ENCODE assay signal across 1 cellular context in the genomic region with DNA sequence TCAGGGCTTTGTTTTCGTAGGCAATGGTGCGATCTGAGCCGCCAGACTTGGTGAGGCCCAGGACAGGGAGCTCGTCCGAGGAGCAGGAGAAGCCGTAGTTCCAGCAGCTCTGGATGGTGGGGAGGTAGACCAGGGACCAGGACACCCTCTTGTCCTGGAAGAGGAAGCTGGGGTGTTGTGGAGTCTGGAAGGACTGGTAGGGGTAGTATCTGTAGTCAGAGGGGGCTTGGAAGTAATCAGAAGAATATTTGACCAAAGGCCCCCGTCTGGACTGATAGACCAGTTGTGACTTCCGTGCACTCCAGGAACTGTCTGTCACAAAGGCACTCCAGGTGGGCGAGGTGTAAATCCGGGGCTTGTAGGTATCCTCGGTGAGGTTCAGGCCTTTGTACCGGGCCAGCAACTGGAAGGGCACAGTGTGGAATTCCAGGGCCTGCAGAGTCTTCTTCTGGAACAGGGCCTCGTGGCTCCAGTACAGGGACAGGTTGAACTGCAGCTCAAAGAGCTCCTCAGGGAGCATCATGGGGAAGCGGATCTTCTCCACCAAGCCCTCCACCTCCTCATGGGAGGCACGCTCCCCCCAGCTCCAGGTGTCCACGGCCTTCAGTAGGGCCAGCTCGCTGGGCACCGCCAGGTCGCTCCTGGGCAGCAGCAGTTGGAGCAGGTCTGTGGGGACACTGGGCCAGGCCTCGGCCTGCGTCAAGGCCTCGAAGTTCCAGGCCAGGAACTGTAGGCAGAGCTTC.
TF ChIP-seq lines count a peak whose summit lies in the region.

No MANE protein-coding gene starts in this region.

TF ChIP-seq in K562, 482 proteins besides CTCF, POLR2A, EP300 and RAD21:
- no peak for TF ChIP-seq ESRRA (IDR thresholded peaks at IDR 0.05; ENCODE audit: borderline replicate concordance, low read depth)
- TF ChIP-seq SMARCC2 (IDR thresholded peaks at IDR 0.05; ENCODE audit: low read depth): no peak
- no peak for TF ChIP-seq SMARCB1 (IDR thresholded peaks at IDR 0.05; ENCODE audit: insufficient read length, low read depth)
- TF ChIP-seq ZNF766 (CRISPR knock-in tag; conservative IDR thresholded peaks at IDR 0.05): no peak
- TF ChIP-seq ZNF780A (CRISPR knock-in tag; IDR thresholded peaks at IDR 0.05): no peak
- TF ChIP-seq, protein P1, sequence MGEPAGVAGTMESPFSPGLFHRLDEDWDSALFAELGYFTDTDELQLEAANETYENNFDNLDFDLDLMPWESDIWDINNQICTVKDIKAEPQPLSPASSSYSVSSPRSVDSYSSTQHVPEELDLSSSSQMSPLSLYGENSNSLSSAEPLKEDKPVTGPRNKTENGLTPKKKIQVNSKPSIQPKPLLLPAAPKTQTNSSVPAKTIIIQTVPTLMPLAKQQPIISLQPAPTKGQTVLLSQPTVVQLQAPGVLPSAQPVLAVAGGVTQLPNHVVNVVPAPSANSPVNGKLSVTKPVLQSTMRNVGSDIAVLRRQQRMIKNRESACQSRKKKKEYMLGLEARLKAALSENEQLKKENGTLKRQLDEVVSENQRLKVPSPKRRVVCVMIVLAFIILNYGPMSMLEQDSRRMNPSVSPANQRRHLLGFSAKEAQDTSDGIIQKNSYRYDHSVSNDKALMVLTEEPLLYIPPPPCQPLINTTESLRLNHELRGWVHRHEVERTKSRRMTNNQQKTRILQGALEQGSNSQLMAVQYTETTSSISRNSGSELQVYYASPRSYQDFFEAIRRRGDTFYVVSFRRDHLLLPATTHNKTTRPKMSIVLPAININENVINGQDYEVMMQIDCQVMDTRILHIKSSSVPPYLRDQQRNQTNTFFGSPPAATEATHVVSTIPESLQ (CRISPR knock-in tag; IDR thresholded peaks at IDR 0.05): no peak
- TF ChIP-seq TCF3 (CRISPR knock-in tag; IDR thresholded peaks at IDR 0.05): no peak
- no peak for TF ChIP-seq U2AF1 (optimal IDR thresholded peaks at IDR 0.05; ENCODE audit: low read depth, low read length)
- TF ChIP-seq, protein P2, sequence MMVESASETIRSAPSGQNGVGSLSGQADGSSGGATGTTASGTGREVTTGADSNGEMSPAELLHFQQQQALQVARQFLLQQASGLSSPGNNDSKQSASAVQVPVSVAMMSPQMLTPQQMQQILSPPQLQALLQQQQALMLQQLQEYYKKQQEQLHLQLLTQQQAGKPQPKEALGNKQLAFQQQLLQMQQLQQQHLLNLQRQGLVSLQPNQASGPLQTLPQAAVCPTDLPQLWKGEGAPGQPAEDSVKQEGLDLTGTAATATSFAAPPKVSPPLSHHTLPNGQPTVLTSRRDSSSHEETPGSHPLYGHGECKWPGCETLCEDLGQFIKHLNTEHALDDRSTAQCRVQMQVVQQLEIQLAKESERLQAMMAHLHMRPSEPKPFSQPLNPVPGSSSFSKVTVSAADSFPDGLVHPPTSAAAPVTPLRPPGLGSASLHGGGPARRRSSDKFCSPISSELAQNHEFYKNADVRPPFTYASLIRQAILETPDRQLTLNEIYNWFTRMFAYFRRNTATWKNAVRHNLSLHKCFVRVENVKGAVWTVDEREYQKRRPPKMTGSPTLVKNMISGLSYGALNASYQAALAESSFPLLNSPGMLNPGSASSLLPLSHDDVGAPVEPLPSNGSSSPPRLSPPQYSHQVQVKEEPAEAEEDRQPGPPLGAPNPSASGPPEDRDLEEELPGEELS (CRISPR knock-in tag; IDR thresholded peaks at IDR 0.05; ENCODE audit: borderline replicate concordance): no peak
- TF ChIP-seq TBP (optimal IDR thresholded peaks at IDR 0.05; ENCODE audit: low read depth, low read length): no peak
- TF ChIP-seq SAP30 (IDR thresholded peaks at IDR 0.05; ENCODE audit: borderline replicate concordance, insufficient read depth, low read depth, low read length, poor library complexity, severe bottlenecking): no peak
- no peak for TF ChIP-seq DMBX1 (CRISPR knock-in tag; IDR thresholded peaks at IDR 0.05; ENCODE audit: borderline replicate concordance)
- TF ChIP-seq ZNF124 (CRISPR knock-in tag; IDR thresholded peaks at IDR 0.05): no peak
- TF ChIP-seq, protein P3, sequence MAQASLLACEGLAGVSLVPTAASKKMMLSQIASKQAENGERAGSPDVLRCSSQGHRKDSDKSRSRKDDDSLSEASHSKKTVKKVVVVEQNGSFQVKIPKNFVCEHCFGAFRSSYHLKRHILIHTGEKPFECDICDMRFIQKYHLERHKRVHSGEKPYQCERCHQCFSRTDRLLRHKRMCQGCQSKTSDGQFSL (CRISPR knock-in tag; IDR thresholded peaks at IDR 0.05): no peak
- TF ChIP-seq, protein P3 (tag; IDR thresholded peaks at IDR 0.05): no peak
- TF ChIP-seq ZNF551 (CRISPR knock-in tag; IDR thresholded peaks at IDR 0.05): no peak
- TF ChIP-seq, protein P4, sequence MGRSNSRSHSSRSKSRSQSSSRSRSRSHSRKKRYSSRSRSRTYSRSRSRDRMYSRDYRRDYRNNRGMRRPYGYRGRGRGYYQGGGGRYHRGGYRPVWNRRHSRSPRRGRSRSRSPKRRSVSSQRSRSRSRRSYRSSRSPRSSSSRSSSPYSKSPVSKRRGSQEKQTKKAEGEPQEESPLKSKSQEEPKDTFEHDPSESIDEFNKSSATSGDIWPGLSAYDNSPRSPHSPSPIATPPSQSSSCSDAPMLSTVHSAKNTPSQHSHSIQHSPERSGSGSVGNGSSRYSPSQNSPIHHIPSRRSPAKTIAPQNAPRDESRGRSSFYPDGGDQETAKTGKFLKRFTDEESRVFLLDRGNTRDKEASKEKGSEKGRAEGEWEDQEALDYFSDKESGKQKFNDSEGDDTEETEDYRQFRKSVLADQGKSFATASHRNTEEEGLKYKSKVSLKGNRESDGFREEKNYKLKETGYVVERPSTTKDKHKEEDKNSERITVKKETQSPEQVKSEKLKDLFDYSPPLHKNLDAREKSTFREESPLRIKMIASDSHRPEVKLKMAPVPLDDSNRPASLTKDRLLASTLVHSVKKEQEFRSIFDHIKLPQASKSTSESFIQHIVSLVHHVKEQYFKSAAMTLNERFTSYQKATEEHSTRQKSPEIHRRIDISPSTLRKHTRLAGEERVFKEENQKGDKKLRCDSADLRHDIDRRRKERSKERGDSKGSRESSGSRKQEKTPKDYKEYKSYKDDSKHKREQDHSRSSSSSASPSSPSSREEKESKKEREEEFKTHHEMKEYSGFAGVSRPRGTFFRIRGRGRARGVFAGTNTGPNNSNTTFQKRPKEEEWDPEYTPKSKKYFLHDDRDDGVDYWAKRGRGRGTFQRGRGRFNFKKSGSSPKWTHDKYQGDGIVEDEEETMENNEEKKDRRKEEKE (IDR thresholded peaks at IDR 0.05; ENCODE audit: borderline replicate concordance in 1 of 2, control insufficient read depth in 1 of 2, low read depth in 2 of 2, low read length in 1 of 2): no peak
- TF ChIP-seq LARP7 (IDR thresholded peaks at IDR 0.05): no peak
- TF ChIP-seq ZFP1 (CRISPR knock-in tag; IDR thresholded peaks at IDR 0.05): no peak
- TF ChIP-seq ZNF212 (CRISPR knock-in tag; IDR thresholded peaks at IDR 0.05): no peak
